Comparison of ENCODE assay signal across 8 cellular contexts in genomic region chr2:108536133-108536780, GRCh38. TPM values are rescaled to one million over a fixed set of nuclear protein-coding genes. Genes with fewer than 3 reads are reported as not detected.
DNase-seq lines count a peak whose midpoint lies in the region; ATAC-seq and TF ChIP-seq lines count a peak whose summit lies in the region.

No MANE protein-coding gene starts in this region.

- no peak for TF ChIP-seq EP300 in gastroesophageal sphincter (IDR thresholded peaks at IDR 0.05)

- no peak for TF ChIP-seq POLR2A in gastroesophageal sphincter (IDR thresholded peaks at IDR 0.05)

- H3K9me3 ChIP-seq in Caco-2 (no peaks in the 10 kb centered on the region), gastroesophageal sphincter (no peaks in the 10 kb centered on the region)

- H3K9me3 Mint-ChIP-seq in Caco-2 (ENCODE audit: unreplicated experiment): no peaks in the 10 kb centered on the region
- no peaks in the 10 kb centered on the region for H3K9me3 Mint-ChIP-seq in central memory CD8-positive, alpha-beta T cell
- no peaks in the 10 kb centered on the region for H3K9me3 Mint-ChIP-seq in nephron

- BruUV-seq in Caco-2 (replicated peaks; lab: Mats Ljungman, UMichigan): no TSS peak

- POLR2A ChIA-PET in Caco-2 (lab: Charles Lee): interaction anchor here (0.9 kb wide), 1 partner anchor 35 kb away, joined by 3 read pairs; no protein-coding TSS in a partner anchor

- WGBS in gastroesophageal sphincter (ENCODE audit: low coverage in 1 of 2), 2 donors: 78 to 89% methylated on average over 6 to 7 of the region's 7 CpGs

- TF ChIP-seq CTCF in Caco-2 (IDR thresholded peaks at IDR 0.05; ENCODE audit: insufficient read depth in 1 of 2, low read depth in 1 of 2, low read length in 1 of 2, severe bottlenecking in 1 of 2, unreplicated experiment in 1 of 2) (no peak), nephron (IDR thresholded peaks at IDR 0.05; ENCODE audit: unreplicated experiment in 3 of 3) (no peak), gastroesophageal sphincter (IDR thresholded peaks at IDR 0.05) (no peak)

- intact Hi-C loops in Caco-2 (cut with micrococcal nuclease; ENCODE audit: unreplicated experiment): no loop called here

- H3K4me3 ChIP-seq in Caco-2 (ENCODE audit: low read depth, low read length) (no peak overlapping the region; the same call in 1 of the 2 replicates), gastroesophageal sphincter (peak overlapping the region in 1 of 2 donors; percentile 74)

- H3K4me3 Mint-ChIP-seq in Caco-2 (ENCODE audit: unreplicated experiment) (peak overlapping the region; percentile 84), nephron (peak overlapping the region; percentile 94 to 98 (median 98))
- peak overlapping the region; percentile 1 for H3K4me3 Mint-ChIP-seq in central memory CD8-positive, alpha-beta T cell

- H3K36me3 Mint-ChIP-seq in Caco-2 (ENCODE audit: insufficient read depth, unreplicated experiment): peaks cover 24% of the 10 kb centered on the region
- H3K36me3 Mint-ChIP-seq in central memory CD8-positive, alpha-beta T cell (ENCODE audit: insufficient read depth): peaks cover 8% of the 10 kb centered on the region
- peaks cover 5% of the 10 kb centered on the region for H3K36me3 Mint-ChIP-seq in nephron (ENCODE audit: low read depth)

- peaks cover 49% of the 10 kb centered on the region for H3K4me1 ChIP-seq in Caco-2
- peaks cover 0 to 64% (median 6%) of the 10 kb centered on the region in 3 donors for H3K4me1 ChIP-seq in gastroesophageal sphincter

- CTCF ChIA-PET in Caco-2 (lab: Charles Lee): no interaction called here

- H3K4me1 Mint-ChIP-seq in Caco-2 (ENCODE audit: low read depth, unreplicated experiment) (peaks cover 43% of the 10 kb centered on the region), nephron (peaks cover 37% of the 10 kb centered on the region)
- peaks cover 40% of the 10 kb centered on the region for H3K4me1 Mint-ChIP-seq in central memory CD8-positive, alpha-beta T cell

- H3K27me3 Mint-ChIP-seq in Caco-2 (ENCODE audit: insufficient read depth, unreplicated experiment) (no peaks in the 10 kb centered on the region), nephron (ENCODE audit: low read depth) (no peaks in the 10 kb centered on the region)
- no peaks in the 10 kb centered on the region for H3K27me3 Mint-ChIP-seq in central memory CD8-positive, alpha-beta T cell

- DNase-seq in Caco-2 (no peak), M059J (ENCODE audit: low read depth) (peak; percentile 55), NOMO-1 (lab: John Stamatoyannopoulos, UW; ENCODE audit: unreplicated experiment in 2 of 2) (no peak), foreskin melanocyte (no peak)
- no peak for DNase-seq in central memory CD8-positive, alpha-beta T cell (ENCODE audit: low spot score in 2 of 2)
- no peak for DNase-seq in activated CD4-positive, CD25-positive, alpha-beta regulatory T cell treated with anti-CD3 and anti-CD28 coated beads, Interleukin-2, amount 50 U/mL, for 72 hours

- H3K27me3 ChIP-seq in Caco-2 (replicated peaks; ENCODE audit: control insufficient read depth, insufficient read depth, low read length): no peaks in the 10 kb centered on the region
- no peaks in the 10 kb centered on the region for H3K27me3 ChIP-seq in gastroesophageal sphincter

- no peak overlapping the region for H3K27ac ChIP-seq in gastroesophageal sphincter

- H3K27ac Mint-ChIP-seq in Caco-2 (ENCODE audit: unreplicated experiment): no peak overlapping the region
- H3K27ac Mint-ChIP-seq in central memory CD8-positive, alpha-beta T cell (ENCODE audit: low read depth): no peak overlapping the region
- peak overlapping the region in 2 of 3 experiments; percentile 59 to 85 for H3K27ac Mint-ChIP-seq in nephron

- no peak for ATAC-seq in central memory CD8-positive, alpha-beta T cell (replicated peaks; ENCODE audit: extremely low read depth, poor library complexity, severe bottlenecking)
- no peak for ATAC-seq in gastroesophageal sphincter

- no peaks in the 10 kb centered on the region for H3K36me3 ChIP-seq in Caco-2 (ENCODE audit: control insufficient read depth, insufficient read depth, low read length)
- H3K36me3 ChIP-seq in gastroesophageal sphincter: no peaks in the 10 kb centered on the region

RNA-seq across cellular contexts. Expression of gene LIMS1, which starts 2.0 kb away (rescaled TPM):
- total RNA-seq in Caco-2 (2022) (67.2 and 75.2 TPM in 2 replicates), gastroesophageal sphincter (100 to 1,000 TPM in 3 of 4 donors, 10 to 100 TPM in 1; 79.6 to 119 (median 116) TPM)
- 20.3 and 37.8 TPM in 2 replicates for total RNA-seq in M059J (2014; rRNA removed; shearing (Covaris generic))

Comparison
In these comparisons a context has a peak if more than half of its experiments do, and no peak if none do; other contexts are left out.
1. H3K27ac Mint-ChIP-seq: peak in nephron (2 of 3); none in Caco-2 (single experiment) and central memory CD8-positive, alpha-beta T cell (single experiment).
2. H3K4me3 Mint-ChIP-seq: peak in every context shown above with its lines; median percentile 98 in nephron; 84 in Caco-2; 1 in central memory CD8-positive, alpha-beta T cell.